ENCODE assay signal across 20 cellular contexts in genomic region chr6:56532766-56533551, GRCh38.
DNase-seq lines count a peak whose midpoint lies in the region; ATAC-seq and TF ChIP-seq lines count a peak whose summit lies in the region.
"Had no signal": no experiment of that assay in that cellular context is flagged by ENCODE, and none has a peak within 500 bp of the region (broad histone marks: within the 10 kb centered on the region; RNA-seq: fewer than 3 reads in every experiment).

No MANE protein-coding gene starts in this region.

- H3K4me1 ChIP-seq in HEK293 (ENCODE audit: control insufficient read depth, insufficient read depth, low read length) = peaks cover 28% of the 10 kb centered on the region
- H3K4me1 ChIP-seq in endocrine pancreas (ENCODE audit: control insufficient read depth, insufficient read depth, low read length) = peaks cover 19% of the 10 kb centered on the region

- H3K9ac ChIP-seq in endocrine pancreas (ENCODE audit: control insufficient read depth, insufficient read depth, low read length) = no peak overlapping the region

- no peaks in the 10 kb centered on the region for H3K27me3 Mint-ChIP-seq in progenitor cell of endocrine pancreas
- H3K27me3 Mint-ChIP-seq: activated naive CD4-positive, alpha-beta T cell treated with anti-CD3 and anti-CD28 coated beads, Interleukin-2, amount 50 U/mL, for 24 hours; stimulated activated naive CD8-positive, alpha-beta T cell treated with anti-CD3 and anti-CD28 coated beads, Interleukin-15, Interleukin-2, amounts not matched to agents 100 ng/mL and 50 ng/mL, for 24 hours; type B pancreatic cell had no signal

- CTCF ChIA-PET in HEK293 (lab: Yijun Ruan, JAX) = interaction anchor here (0.6 to 1.0 kb wide), 4 partner anchors 8 to 163 kb away, joined by 3 to 4 read pairs (median 3); no protein-coding TSS in a partner anchor

- no peaks in the 10 kb centered on the region for H3K27me3 ChIP-seq in endocrine pancreas (ENCODE audit: control insufficient read depth, insufficient read depth, low read length)

- no peaks in the 10 kb centered on the region for H3K9me3 Mint-ChIP-seq in progenitor cell of endocrine pancreas (ENCODE audit: low read depth)
- H3K9me3 Mint-ChIP-seq: activated naive CD4-positive, alpha-beta T cell treated with anti-CD3 and anti-CD28 coated beads, Interleukin-2, amount 50 U/mL, for 24 hours; CD8-positive, alpha-beta T cell; memory B cell; naive thymus-derived CD8-positive, alpha-beta T cell; stimulated activated naive CD8-positive, alpha-beta T cell treated with anti-CD3 and anti-CD28 coated beads, Interleukin-15, Interleukin-2, amounts not matched to agents 100 ng/mL and 50 ng/mL, for 24 hours; type B pancreatic cell had no signal

- DNase-seq in progenitor cell of endocrine pancreas (ENCODE audit: low spot score, unreplicated experiment) = no peak
- no peak for DNase-seq in NCI-H2029 (lab: John Stamatoyannopoulos, UW)
- DNase-seq in T-helper 2 cell = no peak
- DNase-seq: activated CD4-positive, alpha-beta T cell treated with anti-CD3 and anti-CD28 coated beads for 4 hours; CD8-positive, alpha-beta T cell; naive thymus-derived CD8-positive, alpha-beta T cell; NCI-H1436; NCI-H748 treated with DMSO at 0.1 percent for 48 hours; OCI-M1; Right ventricle myocardium superior; stimulated activated CD4-positive, alpha-beta T cell treated with anti-CD3 and anti-CD28 coated beads, Interleukin-4, amount 100 ng/mL, for 1 hour had no signal

- peaks cover 14% of the 10 kb centered on the region for H3K4me1 Mint-ChIP-seq in progenitor cell of endocrine pancreas (ENCODE audit: low read depth)
- H3K4me1 Mint-ChIP-seq: activated naive CD4-positive, alpha-beta T cell treated with anti-CD3 and anti-CD28 coated beads, Interleukin-2, amount 50 U/mL, for 24 hours; memory B cell; naive thymus-derived CD8-positive, alpha-beta T cell had no signal

- ATAC-seq in GM18868 (IDR thresholded peaks at IDR 0.05; ENCODE audit: unreplicated experiment) = peak; percentile 57
- no peak for ATAC-seq in HG03097 (IDR thresholded peaks at IDR 0.05; ENCODE audit: low FRiP score, unreplicated experiment)
- ATAC-seq: CD8-positive, alpha-beta T cell; naive thymus-derived CD8-positive, alpha-beta T cell had no signal

- no peak overlapping the region for H3K27ac ChIP-seq in HEK293 (ENCODE audit: extremely low read depth, low read depth, low read length)
- H3K27ac ChIP-seq: skin epidermis had no signal

- TF ChIP-seq CTCF in HEK293 (tag by site-specific recombination; IDR thresholded peaks at IDR 0.05) (no peak), progenitor cell of endocrine pancreas (IDR thresholded peaks at IDR 0.05; ENCODE audit: unreplicated experiment) (no peak)

- peaks cover 16% of the 10 kb centered on the region for H3K36me3 Mint-ChIP-seq in progenitor cell of endocrine pancreas (ENCODE audit: insufficient read depth)
- H3K36me3 Mint-ChIP-seq: activated naive CD4-positive, alpha-beta T cell treated with anti-CD3 and anti-CD28 coated beads, Interleukin-2, amount 50 U/mL, for 24 hours; CD8-positive, alpha-beta T cell; memory B cell; naive thymus-derived CD8-positive, alpha-beta T cell had no signal

- H3K9me3 ChIP-seq in HEK293 (ENCODE audit: control insufficient read depth, insufficient read depth, low read depth, low read length) (no peaks in the 10 kb centered on the region), endocrine pancreas (ENCODE audit: control insufficient read depth, low read length) (no peaks in the 10 kb centered on the region)

- peaks cover 12 to 44% of the 10 kb centered on the region in 2 experiments for H3K36me3 ChIP-seq in HEK293 (ENCODE audit: control insufficient read depth in 2 of 2, insufficient read depth in 1 of 2, low read length in 2 of 2)
- peaks cover 2% of the 10 kb centered on the region for H3K36me3 ChIP-seq in endocrine pancreas (ENCODE audit: control insufficient read depth, insufficient read depth, low read length)

- peak overlapping the region; percentile 84 for H3K27ac Mint-ChIP-seq in progenitor cell of endocrine pancreas
- H3K27ac Mint-ChIP-seq: activated naive CD4-positive, alpha-beta T cell treated with anti-CD3 and anti-CD28 coated beads, Interleukin-2, amount 50 U/mL, for 24 hours; CD8-positive, alpha-beta T cell; memory B cell; naive thymus-derived CD8-positive, alpha-beta T cell; stimulated activated naive CD8-positive, alpha-beta T cell treated with anti-CD3 and anti-CD28 coated beads, Interleukin-15, Interleukin-2, amounts not matched to agents 100 ng/mL and 50 ng/mL, for 24 hours; type B pancreatic cell had no signal

- no peak overlapping the region for H3K4me3 ChIP-seq in HEK293 (ENCODE audit: low read depth, low read length)
- peak overlapping the region; percentile 35 for H3K4me3 ChIP-seq in endocrine pancreas (ENCODE audit: control insufficient read depth, insufficient read depth, low read length)
- H3K4me3 ChIP-seq: skin epidermis had no signal

- H3K4me3 Mint-ChIP-seq in progenitor cell of endocrine pancreas (ENCODE audit: low read depth) = no peak overlapping the region
- H3K4me3 Mint-ChIP-seq: activated naive CD4-positive, alpha-beta T cell treated with anti-CD3 and anti-CD28 coated beads, Interleukin-2, amount 50 U/mL, for 24 hours; CD8-positive, alpha-beta T cell; memory B cell; naive thymus-derived CD8-positive, alpha-beta T cell; stimulated activated naive CD8-positive, alpha-beta T cell treated with anti-CD3 and anti-CD28 coated beads, Interleukin-15, Interleukin-2, amounts not matched to agents 100 ng/mL and 50 ng/mL, for 24 hours; type B pancreatic cell had no signal

- POLR2A ChIA-PET in HEK293 (lab: Yijun Ruan, JAX) = no interaction called here

TF ChIP-seq in HEK293, 187 proteins besides CTCF, POLR2A, EP300 and RAD21:
- TF ChIP-seq SETDB1 (IDR thresholded peaks at IDR 0.05; ENCODE audit: insufficient read length, low read length) (no peak), FEZF1 (tag by site-specific recombination; IDR thresholded peaks at IDR 0.05) (peak; percentile 33), ZNF133 (tag by site-specific recombination; IDR thresholded peaks at IDR 0.05) (0 out of 2 replicates have a peak, but pooled peaks have one; percentile 21), ZNF626 (tag by site-specific recombination; IDR thresholded peaks at IDR 0.05) (no peak), ZNF843 (tag by site-specific recombination; IDR thresholded peaks at IDR 0.05) (0 out of 2 replicates have a peak, but pooled peaks have one; percentile 17), ZBTB8A (tag by site-specific recombination; IDR thresholded peaks at IDR 0.05) (peak; percentile 25; the same call in 1 of the 2 replicates), ZNF658 (tag by site-specific recombination; IDR thresholded peaks at IDR 0.05) (no peak), ZFP69B (tag by site-specific recombination; IDR thresholded peaks at IDR 0.05) (no peak), OSR2 (tag by site-specific recombination; IDR thresholded peaks at IDR 0.05) (peak; percentile 67; the same call in 1 of the 2 replicates), ZSCAN16 (tag by site-specific recombination; IDR thresholded peaks at IDR 0.05) (0 out of 2 replicates have a peak, but pooled peaks have one; percentile 21), ZNF521 (tag by site-specific recombination; IDR thresholded peaks at IDR 0.05) (no peak)
- TF ChIP-seq, protein P1, sequence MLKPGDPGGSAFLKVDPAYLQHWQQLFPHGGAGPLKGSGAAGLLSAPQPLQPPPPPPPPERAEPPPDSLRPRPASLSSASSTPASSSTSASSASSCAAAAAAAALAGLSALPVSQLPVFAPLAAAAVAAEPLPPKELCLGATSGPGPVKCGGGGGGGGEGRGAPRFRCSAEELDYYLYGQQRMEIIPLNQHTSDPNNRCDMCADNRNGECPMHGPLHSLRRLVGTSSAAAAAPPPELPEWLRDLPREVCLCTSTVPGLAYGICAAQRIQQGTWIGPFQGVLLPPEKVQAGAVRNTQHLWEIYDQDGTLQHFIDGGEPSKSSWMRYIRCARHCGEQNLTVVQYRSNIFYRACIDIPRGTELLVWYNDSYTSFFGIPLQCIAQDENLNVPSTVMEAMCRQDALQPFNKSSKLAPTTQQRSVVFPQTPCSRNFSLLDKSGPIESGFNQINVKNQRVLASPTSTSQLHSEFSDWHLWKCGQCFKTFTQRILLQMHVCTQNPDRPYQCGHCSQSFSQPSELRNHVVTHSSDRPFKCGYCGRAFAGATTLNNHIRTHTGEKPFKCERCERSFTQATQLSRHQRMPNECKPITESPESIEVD (tag by site-specific recombination; IDR thresholded peaks at IDR 0.05) = peak; percentile 72
